In the genomic region with DNA sequence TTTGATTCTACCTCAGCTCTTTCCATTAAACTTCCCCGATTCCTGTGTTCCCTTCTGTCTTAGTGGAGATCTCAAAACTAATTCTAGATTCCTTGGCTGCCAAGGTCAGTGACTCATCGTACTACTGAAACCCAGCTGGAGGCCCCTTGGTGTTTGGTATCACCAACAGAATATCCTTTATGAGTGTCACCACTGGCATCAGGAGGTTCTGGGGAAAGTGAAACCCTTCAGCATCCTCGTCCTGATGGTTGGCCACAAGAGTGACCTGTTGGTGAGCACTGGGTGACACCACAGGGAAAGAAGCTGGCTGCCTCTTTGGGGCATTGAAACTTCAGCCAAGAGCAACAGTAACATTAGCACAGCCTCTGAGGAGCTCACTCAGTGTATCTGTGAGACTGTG, we compare ENCODE assay signal across 9 cellular contexts. TPM values are rescaled to one million over a fixed set of nuclear protein-coding genes. Genes with fewer than 3 reads are reported as not detected.
DNase-seq lines count a peak whose midpoint lies in the region; ATAC-seq and TF ChIP-seq lines count a peak whose summit lies in the region.
"Had no signal": no experiment of that assay in that cellular context is flagged by ENCODE, and none has a peak within 500 bp of the region (broad histone marks: within the 10 kb centered on the region; RNA-seq: fewer than 3 reads in every experiment).

No MANE protein-coding gene starts in this region.

- no peak overlapping the region for H3K4me3 ChIP-seq in naive thymus-derived CD4-positive, alpha-beta T cell (ENCODE audit: low read length)

- H3K27ac ChIP-seq in naive thymus-derived CD4-positive, alpha-beta T cell (ENCODE audit: low read depth, low read length) = no peak overlapping the region

- CTCF ChIA-PET in naive thymus-derived CD4-positive, alpha-beta T cell (lab: Charles Lee) = no interaction called here

- POLR2A ChIA-PET in naive thymus-derived CD4-positive, alpha-beta T cell (lab: Charles Lee) = interaction anchor here (0.9 kb wide), 2 partner anchors 21 to 25 kb away, joined by 3 to 5 read pairs; no protein-coding TSS in a partner anchor

- H3K4me3 Mint-ChIP-seq in osteocyte (ENCODE audit: unreplicated experiment) = peak overlapping the region; percentile 15
- H3K4me3 Mint-ChIP-seq in naive thymus-derived CD4-positive, alpha-beta T cell = no peak overlapping the region

- H3K27me3 Mint-ChIP-seq in osteocyte (ENCODE audit: unreplicated experiment) = no peaks in the 10 kb centered on the region
- no peaks in the 10 kb centered on the region for H3K27me3 Mint-ChIP-seq in naive thymus-derived CD4-positive, alpha-beta T cell

- H3K27me3 ChIP-seq in naive thymus-derived CD4-positive, alpha-beta T cell (ENCODE audit: control insufficient read depth in 2 of 2, insufficient read depth in 2 of 2, low read length in 2 of 2) = no peaks in the 10 kb centered on the region

- peaks cover 18% of the 10 kb centered on the region for H3K4me1 Mint-ChIP-seq in osteocyte (ENCODE audit: unreplicated experiment)
- H3K4me1 Mint-ChIP-seq in naive thymus-derived CD4-positive, alpha-beta T cell = peaks cover 0 to 23% (median 0%) of the 10 kb centered on the region in 7 donors

- no peaks in the 10 kb centered on the region for H3K4me1 ChIP-seq in naive thymus-derived CD4-positive, alpha-beta T cell (ENCODE audit: control insufficient read depth in 2 of 2, insufficient read depth in 2 of 2, low read length in 2 of 2)

- peaks cover 7 to 47% (median 16%) of the 10 kb centered on the region in 3 experiments for H3K36me3 ChIP-seq in naive thymus-derived CD4-positive, alpha-beta T cell (ENCODE audit: control insufficient read depth in 2 of 3, insufficient read depth in 3 of 3, low read length in 3 of 3)

- intact Hi-C loops in naive thymus-derived CD4-positive, alpha-beta T cell (cut with micrococcal nuclease) = loop anchor here (2.0 kb wide), 3 partner anchors 83 to 243 kb away; no protein-coding TSS in a partner anchor

- TF ChIP-seq CTCF in osteocyte (IDR thresholded peaks at IDR 0.05) (no peak), omental fat pad (IDR thresholded peaks at IDR 0.05) (no peak)

- peak overlapping the region; percentile 89 for H3K27ac Mint-ChIP-seq in osteocyte (ENCODE audit: unreplicated experiment)
- H3K27ac Mint-ChIP-seq in naive thymus-derived CD4-positive, alpha-beta T cell = peak overlapping the region in 2 of 9 donors; percentile 18 to 36

- no peaks in the 10 kb centered on the region for H3K9me3 ChIP-seq in naive thymus-derived CD4-positive, alpha-beta T cell (ENCODE audit: control insufficient read depth in 2 of 3, low read length in 3 of 3)

- peak; percentile 72 for DNase-seq in GM04504 (ENCODE audit: low read depth)
- DNase-seq in LoVo (ENCODE audit: low spot score) = peak; percentile 41
- DNase-seq in brain pericyte (ENCODE audit: low read depth, low spot score) = peak; percentile 66
- peak; percentile 86 for DNase-seq in osteocyte (ENCODE audit: extremely low spot score, unreplicated experiment)
- no peak for DNase-seq in NOMO-1 treated with DMSO at 0.1 percent for 48 hours (lab: John Stamatoyannopoulos, UW; ENCODE audit: unreplicated experiment)
- DNase-seq in omental fat pad (ENCODE audit: low spot score) = no peak
- no peak for DNase-seq in naive thymus-derived CD4-positive, alpha-beta T cell
- no peak for DNase-seq in NCI-H510A (lab: John Stamatoyannopoulos, UW)
- DNase-seq: Karpas-422 had no signal

- no peak for ATAC-seq in omental fat pad (ENCODE audit: low FRiP score)
- ATAC-seq in naive thymus-derived CD4-positive, alpha-beta T cell = no peak

- H3K36me3 Mint-ChIP-seq in osteocyte (ENCODE audit: unreplicated experiment) = peaks cover 5% of the 10 kb centered on the region
- peaks cover 0 to 29% (median 13%) of the 10 kb centered on the region in 5 donors for H3K36me3 Mint-ChIP-seq in naive thymus-derived CD4-positive, alpha-beta T cell

- H3K9me3 Mint-ChIP-seq in osteocyte (ENCODE audit: unreplicated experiment) = no peaks in the 10 kb centered on the region
- H3K9me3 Mint-ChIP-seq in naive thymus-derived CD4-positive, alpha-beta T cell = no peaks in the 10 kb centered on the region

RNA-seq across cellular contexts. Expression of gene RAB42, which starts 9.6 kb away (rescaled TPM):
- total RNA-seq in osteocyte (0.56 and 1.6 TPM in 2 replicates), omental fat pad (10 to 100 TPM in 1 of 4 donors, 1 to 10 TPM in 3; 3.4 to 10.6 (median 8.4) TPM)
- 1 to 10 TPM in 2 of 5 experiments, not detected in 3; 1.1 to 1.2 TPM for total RNA-seq in naive thymus-derived CD4-positive, alpha-beta T cell
- polyA plus RNA-seq in naive thymus-derived CD4-positive, alpha-beta T cell = not detected

RNA-seq across cellular contexts. Expression of gene TAF12, which starts 41.2 kb away (rescaled TPM):
- total RNA-seq in osteocyte (21.7 and 22.6 TPM in 2 replicates), omental fat pad (10 to 100 TPM; 15.0 to 22.5 (median 19.6) TPM)
- 10 to 100 TPM; 13.0 to 34.6 (median 19.3) TPM for total RNA-seq in naive thymus-derived CD4-positive, alpha-beta T cell
- polyA plus RNA-seq in naive thymus-derived CD4-positive, alpha-beta T cell = 10 to 100 TPM; 37.2 to 41.8 TPM

RNA-seq across cellular contexts. Expression of gene RNU11, which starts 46.7 kb away (rescaled TPM):
- total RNA-seq in osteocyte (not detected in 2 replicates), omental fat pad (not detected)
- total RNA-seq in naive thymus-derived CD4-positive, alpha-beta T cell = not detected
- not detected for polyA plus RNA-seq in naive thymus-derived CD4-positive, alpha-beta T cell

RNA-seq across cellular contexts. Expression of gene TRNAU1AP, which starts 48.8 kb away (rescaled TPM):
- total RNA-seq in osteocyte = 21.2 and 23.3 TPM in 2 replicates
- total RNA-seq in omental fat pad = 10 to 100 TPM; 14.8 to 26.8 (median 21.9) TPM
- 10 to 100 TPM; 27.6 to 52.5 (median 40.9) TPM for total RNA-seq in naive thymus-derived CD4-positive, alpha-beta T cell
- polyA plus RNA-seq in naive thymus-derived CD4-positive, alpha-beta T cell = 10 to 100 TPM; 26.5 to 29.9 TPM

Comparison
In these comparisons a context has a peak if more than half of its experiments do, and no peak if none do; other contexts are left out.
1. DNase-seq: peak in GM04504 (single experiment), LoVo (single experiment), brain pericyte (single experiment) and osteocyte (single experiment); none in NOMO-1 treated with DMSO at 0.1 percent for 48 hours (single experiment), omental fat pad (single experiment), naive thymus-derived CD4-positive, alpha-beta T cell (0 of 9) and NCI-H510A (single experiment).